Comparison of ENCODE assay signal across 1 cellular context in genomic region chr11:66282468-66283455, GRCh38.
A peak's percentile ranks its signal among the peaks of the same experiment; 100 is the strongest.
TF ChIP-seq lines count a peak whose summit lies in the region.

No MANE protein-coding gene starts in this region.

TF ChIP-seq in K562, 482 proteins besides CTCF, POLR2A, EP300 and RAD21 (continued from another document and continues in another):
- TF ChIP-seq ZBTB34 (CRISPR knock-in tag; IDR thresholded peaks at IDR 0.05) (no peak), NCOR1 (IDR thresholded peaks at IDR 0.05) (no peak), ZNF77 (CRISPR knock-in tag; IDR thresholded peaks at IDR 0.05) (no peak), ZSCAN32 (CRISPR knock-in tag; IDR thresholded peaks at IDR 0.05) (no peak), ZNF583 (CRISPR knock-in tag; IDR thresholded peaks at IDR 0.05) (no peak), ZNF134 (CRISPR knock-in tag; conservative IDR thresholded peaks at IDR 0.05) (no peak), ZNF518B (CRISPR knock-in tag; IDR thresholded peaks at IDR 0.05) (no peak), ZNF311 (CRISPR knock-in tag; IDR thresholded peaks at IDR 0.05) (no peak), EGR1 (conservative IDR thresholded peaks at IDR 0.05) (peak; percentile 21; the same call in 1 of the 2 replicates), ZNF507 (tag; conservative IDR thresholded peaks at IDR 0.05) (no peak), ZC3H8 (IDR thresholded peaks at IDR 0.05) (no peak), CBX3 (IDR thresholded peaks at IDR 0.05; ENCODE audit: borderline replicate concordance in 1 of 2, low read length in 2 of 2) (peak in 1 of 2 experiments; percentile 27; a peak in 1 of 3 replicates), BRD4 (IDR thresholded peaks at IDR 0.05) (no peak), ZNF436 (CRISPR knock-in tag; IDR thresholded peaks at IDR 0.05) (no peak), CHD2 (IDR thresholded peaks at IDR 0.05; ENCODE audit: low read depth, low read length) (peak; percentile 33; the same call in 1 of the 2 replicates), RFX5 (IDR thresholded peaks at IDR 0.05; ENCODE audit: low read depth, low read length) (no peak), ZNF3 (CRISPR knock-in tag; IDR thresholded peaks at IDR 0.05) (no peak), ZNF407 (IDR thresholded peaks at IDR 0.05; ENCODE audit: low read depth) (no peak), KLF13 (tag; IDR thresholded peaks at IDR 0.05; ENCODE audit: borderline replicate concordance, low read depth) (no peak), ZNF830 (CRISPR knock-in tag; IDR thresholded peaks at IDR 0.05) (no peak), GTF2E2 (tag; IDR thresholded peaks at IDR 0.05) (no peak), FOS (IDR thresholded peaks at IDR 0.05; ENCODE audit: extremely low read depth, insufficient read length) (no peak), ZNF431 (CRISPR knock-in tag; IDR thresholded peaks at IDR 0.05) (no peak), NCOA1 (IDR thresholded peaks at IDR 0.05; ENCODE audit: low read depth) (no peak), ERF (CRISPR knock-in tag; IDR thresholded peaks at IDR 0.05) (0 out of 2 replicates have a peak, but pooled peaks have one; percentile 44), PYGO2 (tag; IDR thresholded peaks at IDR 0.05) (no peak), ZKSCAN1 (IDR thresholded peaks at IDR 0.05; ENCODE audit: low read depth, low read length) (no peak), CBX2 (IDR thresholded peaks at IDR 0.05; ENCODE audit: insufficient read depth, low read length, poor library complexity, severe bottlenecking) (no peak), OTX1 (CRISPR knock-in tag; IDR thresholded peaks at IDR 0.05) (peak; percentile 25; the same call in 1 of the 2 replicates), RBFOX2 (IDR thresholded peaks at IDR 0.05; ENCODE audit: low read depth, low read length) (peak; percentile 61), POLR2B (IDR thresholded peaks at IDR 0.05; ENCODE audit: low read depth, partially characterized antibody) (peak; percentile 40), ETV6 (IDR thresholded peaks at IDR 0.05; ENCODE audit: borderline replicate concordance in 1 of 2, low read depth in 2 of 2, low read length in 1 of 2) (no peak), ETV6 (CRISPR knock-in tag; IDR thresholded peaks at IDR 0.05; ENCODE audit: borderline replicate concordance) (no peak), ZFP36 (IDR thresholded peaks at IDR 0.05; ENCODE audit: low read depth, low read length, partially characterized antibody) (no peak), MBD1 (CRISPR knock-in tag; IDR thresholded peaks at IDR 0.05) (no peak), BRF1 (IDR thresholded peaks at IDR 0.05; ENCODE audit: borderline replicate concordance, extremely low read depth, insufficient read length) (no peak), THRAP3 (IDR thresholded peaks at IDR 0.05; ENCODE audit: borderline replicate concordance) (no peak), SIN3B (IDR thresholded peaks at IDR 0.05; ENCODE audit: low read depth) (no peak), NR2C1 (IDR thresholded peaks at IDR 0.05) (no peak), NR2C1 (tag; IDR thresholded peaks at IDR 0.05) (no peak), HMGN3 (IDR thresholded peaks at IDR 0.05; ENCODE audit: borderline replicate concordance, extremely low read depth, insufficient read length, low read depth, low read length) (peak; percentile 83), ZNF707 (CRISPR knock-in tag; conservative IDR thresholded peaks at IDR 0.05) (no peak), RBBP5 (IDR thresholded peaks at IDR 0.05; ENCODE audit: borderline replicate concordance, insufficient read depth, low read length, poor library complexity, severe bottlenecking) (no peak), MCM3 (IDR thresholded peaks at IDR 0.05) (no peak)
- TF ChIP-seq, protein P1, sequence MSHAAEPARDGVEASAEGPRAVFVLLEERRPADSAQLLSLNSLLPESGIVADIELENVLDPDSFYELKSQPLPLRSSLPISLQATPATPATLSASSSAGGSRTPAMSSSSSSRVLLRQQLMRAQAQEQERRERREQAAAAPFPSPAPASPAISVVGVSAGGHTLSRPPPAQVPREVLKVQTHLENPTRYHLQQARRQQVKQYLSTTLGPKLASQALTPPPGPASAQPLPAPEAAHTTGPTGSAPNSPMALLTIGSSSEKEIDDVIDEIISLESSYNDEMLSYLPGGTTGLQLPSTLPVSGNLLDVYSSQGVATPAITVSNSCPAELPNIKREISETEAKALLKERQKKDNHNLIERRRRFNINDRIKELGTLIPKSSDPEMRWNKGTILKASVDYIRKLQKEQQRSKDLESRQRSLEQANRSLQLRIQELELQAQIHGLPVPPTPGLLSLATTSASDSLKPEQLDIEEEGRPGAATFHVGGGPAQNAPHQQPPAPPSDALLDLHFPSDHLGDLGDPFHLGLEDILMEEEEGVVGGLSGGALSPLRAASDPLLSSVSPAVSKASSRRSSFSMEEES (CRISPR knock-in tag; IDR thresholded peaks at IDR 0.05): no peak
- TF ChIP-seq, protein P2, sequence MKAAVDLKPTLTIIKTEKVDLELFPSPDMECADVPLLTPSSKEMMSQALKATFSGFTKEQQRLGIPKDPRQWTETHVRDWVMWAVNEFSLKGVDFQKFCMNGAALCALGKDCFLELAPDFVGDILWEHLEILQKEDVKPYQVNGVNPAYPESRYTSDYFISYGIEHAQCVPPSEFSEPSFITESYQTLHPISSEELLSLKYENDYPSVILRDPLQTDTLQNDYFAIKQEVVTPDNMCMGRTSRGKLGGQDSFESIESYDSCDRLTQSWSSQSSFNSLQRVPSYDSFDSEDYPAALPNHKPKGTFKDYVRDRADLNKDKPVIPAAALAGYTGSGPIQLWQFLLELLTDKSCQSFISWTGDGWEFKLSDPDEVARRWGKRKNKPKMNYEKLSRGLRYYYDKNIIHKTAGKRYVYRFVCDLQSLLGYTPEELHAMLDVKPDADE (conservative IDR thresholded peaks at IDR 0.05; ENCODE audit: control insufficient read depth, low read depth, low read length): peak; percentile 57; the same call in 1 of the 2 replicates
- TF ChIP-seq, protein P3, sequence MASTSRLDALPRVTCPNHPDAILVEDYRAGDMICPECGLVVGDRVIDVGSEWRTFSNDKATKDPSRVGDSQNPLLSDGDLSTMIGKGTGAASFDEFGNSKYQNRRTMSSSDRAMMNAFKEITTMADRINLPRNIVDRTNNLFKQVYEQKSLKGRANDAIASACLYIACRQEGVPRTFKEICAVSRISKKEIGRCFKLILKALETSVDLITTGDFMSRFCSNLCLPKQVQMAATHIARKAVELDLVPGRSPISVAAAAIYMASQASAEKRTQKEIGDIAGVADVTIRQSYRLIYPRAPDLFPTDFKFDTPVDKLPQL (IDR thresholded peaks at IDR 0.05; ENCODE audit: extremely low read depth, insufficient read length): no peak
- TF ChIP-seq, protein P4, sequence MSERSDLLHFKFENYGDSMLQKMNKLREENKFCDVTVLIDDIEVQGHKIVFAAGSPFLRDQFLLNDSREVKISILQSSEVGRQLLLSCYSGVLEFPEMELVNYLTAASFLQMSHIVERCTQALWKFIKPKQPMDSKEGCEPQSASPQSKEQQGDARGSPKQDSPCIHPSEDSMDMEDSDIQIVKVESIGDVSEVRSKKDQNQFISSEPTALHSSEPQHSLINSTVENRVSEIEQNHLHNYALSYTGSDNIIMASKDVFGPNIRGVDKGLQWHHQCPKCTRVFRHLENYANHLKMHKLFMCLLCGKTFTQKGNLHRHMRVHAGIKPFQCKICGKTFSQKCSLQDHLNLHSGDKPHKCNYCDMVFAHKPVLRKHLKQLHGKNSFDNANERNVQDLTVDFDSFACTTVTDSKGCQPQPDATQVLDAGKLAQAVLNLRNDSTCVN (CRISPR knock-in tag; IDR thresholded peaks at IDR 0.05): no peak
